ENCODE assay signal across 8 cellular contexts in the genomic region with DNA sequence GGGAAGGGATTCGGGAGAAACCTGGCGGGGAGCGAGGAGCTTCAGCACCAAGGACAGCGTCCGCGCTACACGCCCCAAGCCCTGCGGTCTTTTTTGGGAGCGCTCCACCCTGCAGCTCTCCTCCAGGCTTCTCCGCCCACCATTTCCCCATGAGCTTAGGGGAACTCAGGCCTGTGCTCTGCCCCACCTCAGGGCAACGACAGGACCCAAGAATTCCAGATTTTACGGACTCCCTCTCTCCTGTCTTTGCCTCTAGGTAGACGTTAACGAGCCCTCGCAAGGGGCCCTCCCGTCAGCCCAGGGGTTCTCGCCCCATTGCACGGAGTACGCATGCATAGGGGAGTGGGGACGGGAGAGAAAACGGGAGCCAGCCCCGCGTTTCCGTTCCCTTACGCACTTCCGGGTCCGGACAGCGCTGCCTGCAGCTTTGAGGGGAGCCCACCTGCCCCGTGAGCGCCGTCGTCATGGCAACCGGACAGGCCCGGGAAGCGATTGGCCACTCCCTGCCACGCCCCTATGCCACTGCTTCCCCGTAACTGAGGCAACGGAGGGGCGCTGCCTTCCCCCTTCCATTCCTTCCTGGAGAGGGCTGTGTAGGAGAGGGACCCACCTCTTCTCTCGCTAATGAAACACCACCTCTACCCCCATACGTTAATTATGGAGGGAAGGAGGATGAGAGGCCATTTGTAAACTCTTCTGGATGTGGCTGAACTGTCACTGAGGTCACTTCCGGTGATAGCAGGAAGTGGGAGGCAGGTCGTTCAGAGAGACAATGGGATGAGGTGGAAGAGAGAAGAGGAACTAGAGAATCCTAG. TPM values are rescaled to one million over a fixed set of nuclear protein-coding genes. Genes with fewer than 3 reads are reported as not detected.
DNase-seq lines count a peak whose midpoint lies in the region; ATAC-seq lines count a peak whose summit lies in the region.

No MANE protein-coding gene starts in this region.

- ATAC-seq in activated T-cell treated with anti-CD3 and anti-CD28 coated beads, Interleukin-2, amount 50 U/mL, for 4 hours: peak; percentile 63 to 64
- ATAC-seq in HG03025 (IDR thresholded peaks at IDR 0.05; ENCODE audit: low FRiP score, unreplicated experiment): no peak

- no peaks in the 10 kb centered on the region for H3K9me3 Mint-ChIP-seq in activated T-cell treated with anti-CD3 and anti-CD28 coated beads, Interleukin-2, amount 50 U/mL, for 4 hours

- peaks cover 7% of the 10 kb centered on the region for H3K4me1 Mint-ChIP-seq in activated T-cell treated with anti-CD3 and anti-CD28 coated beads, Interleukin-2, amount 50 U/mL, for 4 hours (ENCODE audit: low read depth)

- peaks cover 44% of the 10 kb centered on the region for H3K27me3 Mint-ChIP-seq in activated T-cell treated with anti-CD3 and anti-CD28 coated beads, Interleukin-2, amount 50 U/mL, for 4 hours (ENCODE audit: low read depth)

- H3K36me3 Mint-ChIP-seq in activated T-cell treated with anti-CD3 and anti-CD28 coated beads, Interleukin-2, amount 50 U/mL, for 4 hours (ENCODE audit: insufficient read depth): no peaks in the 10 kb centered on the region

- DNase-seq in G401 (ENCODE audit: low spot score): peak; percentile 45
- DNase-seq in NCI-H2029 (lab: John Stamatoyannopoulos, UW): peak; percentile 81
- DNase-seq in activated T-cell treated with anti-CD3 and anti-CD28 coated beads, Interleukin-2, amount 50 U/mL, for 4 hours: peak; percentile 28
- DNase-seq in glomerular visceral epithelial cell (ENCODE audit: extremely low spot score): peak; percentile 46
- peak; percentile 82 for DNase-seq in retina
- DNase-seq in mesenteric fat pad (ENCODE audit: low spot score): no peak
- no peak for DNase-seq in cerebellar nuclear complex (lab: John Stamatoyannopoulos, UW)

- H3K4me3 Mint-ChIP-seq in activated T-cell treated with anti-CD3 and anti-CD28 coated beads, Interleukin-2, amount 50 U/mL, for 4 hours: peak overlapping the region; percentile 75

- in situ Hi-C loops in G401 (cut with HindIII; ENCODE audit: low sequenced_read_pairs): no loop called here

RNA-seq across cellular contexts. Expression of a gene that starts 20.8 kb away (rescaled TPM):
- total RNA-seq in G401 (2014; rRNA removed; shearing (Covaris generic)): not detected in 2 replicates
- not detected for total RNA-seq in activated T-cell treated with anti-CD3 and anti-CD28 coated beads, Interleukin-2, amount 50 U/mL, for 4 hours
- total RNA-seq in mesenteric fat pad: 15.4 TPM

RNA-seq across cellular contexts. Expression of a gene that starts 38.3 kb away (rescaled TPM):
- total RNA-seq in G401 (2014; rRNA removed; shearing (Covaris generic)): 0.07 TPM in 1 of 2 replicates, not detected in the other
- not detected for total RNA-seq in activated T-cell treated with anti-CD3 and anti-CD28 coated beads, Interleukin-2, amount 50 U/mL, for 4 hours
- total RNA-seq in mesenteric fat pad: not detected

RNA-seq across cellular contexts. Expression of a gene that starts 42.4 kb away (rescaled TPM):
- 6.6 and 9.5 TPM in 2 replicates for total RNA-seq in G401 (2014; rRNA removed; shearing (Covaris generic))
- 10 to 100 TPM; 16.1 to 18.0 (median 18.0) TPM for total RNA-seq in activated T-cell treated with anti-CD3 and anti-CD28 coated beads, Interleukin-2, amount 50 U/mL, for 4 hours
- 9.8 TPM for total RNA-seq in mesenteric fat pad

RNA-seq across cellular contexts. Expression of a gene that starts 50.5 kb away (rescaled TPM):
- 0.12 and 1.9 TPM in 2 replicates for total RNA-seq in G401 (2014; rRNA removed; shearing (Covaris generic))
- 1 to 10 TPM; 4.8 to 5.5 (median 5.1) TPM for total RNA-seq in activated T-cell treated with anti-CD3 and anti-CD28 coated beads, Interleukin-2, amount 50 U/mL, for 4 hours
- total RNA-seq in mesenteric fat pad: 10.2 TPM

Comparison
In these comparisons a context has a peak if more than half of its experiments do, and no peak if none do; other contexts are left out.
1. DNase-seq: peak in G401 (single experiment), NCI-H2029 (single experiment), activated T-cell treated with anti-CD3 and anti-CD28 coated beads, Interleukin-2, amount 50 U/mL, for 4 hours (single experiment), glomerular visceral epithelial cell (single experiment) and retina (single experiment); none in mesenteric fat pad (single experiment) and cerebellar nuclear complex (0 of 2).
2. RNA of a gene that starts 20.8 kb away (total RNA-seq): 15.4 TPM in mesenteric fat pad (single experiment); not detected in activated T-cell treated with anti-CD3 and anti-CD28 coated beads, Interleukin-2, amount 50 U/mL, for 4 hours and not detected in G401; every median in the first group is over 10 times any median in the second.